8 cellular contexts compared by ENCODE assay signal in the genomic region with DNA sequence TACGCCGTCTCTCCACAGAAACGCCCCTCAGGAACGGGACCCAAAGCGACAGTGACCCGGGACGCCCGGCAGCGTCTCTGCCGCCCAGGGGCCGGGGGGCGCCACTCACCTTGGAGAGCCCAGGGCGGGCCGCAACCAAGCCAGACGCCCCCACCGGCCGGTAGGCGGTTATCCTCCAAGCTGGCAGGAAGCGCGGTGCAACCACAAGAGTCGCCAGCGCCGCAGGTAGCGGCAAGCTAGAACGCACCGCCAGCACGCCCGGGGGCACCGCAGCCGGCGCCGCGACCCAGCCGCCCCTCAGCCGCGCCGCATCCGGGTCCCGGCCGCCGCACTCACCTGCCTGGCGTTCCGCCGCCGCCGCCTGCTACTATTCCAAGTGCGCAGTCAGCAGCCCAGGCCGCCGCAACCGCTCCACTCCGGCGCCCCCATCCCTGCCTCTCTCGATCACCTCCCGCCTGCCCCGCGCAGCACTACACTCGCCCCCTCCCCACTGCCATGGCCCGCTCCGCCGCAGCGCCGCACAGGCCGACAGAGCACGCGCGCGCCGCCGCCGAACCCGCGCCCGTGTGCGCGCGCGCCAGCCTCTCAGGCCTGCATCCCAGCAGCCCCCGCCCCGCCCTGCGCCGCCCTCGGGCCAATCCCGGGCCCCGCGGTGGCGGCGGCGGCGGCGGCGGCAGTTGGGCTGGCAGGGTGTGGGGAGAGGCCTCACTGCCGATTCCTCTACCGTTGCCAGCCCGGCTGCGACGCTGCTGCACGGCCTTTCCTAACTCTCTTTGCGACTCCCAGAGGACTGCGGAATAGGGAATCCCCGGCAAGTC. TPM values are rescaled to one million over a fixed set of nuclear protein-coding genes. Genes with fewer than 3 reads are reported as not detected.
A peak's percentile ranks its signal among the peaks of the same experiment; 100 is the strongest.
DNase-seq lines count a peak whose midpoint lies in the region; ATAC-seq and TF ChIP-seq lines count a peak whose summit lies in the region.

A gene (minus strand): TSS at position 570 of the 818 bp plus-strand sequence. CDS start 75,585 bp downstream, outside the sequence.

- H3K56ac ChIP-seq in IMR-90 (ENCODE audit: extremely low read depth, insufficient read depth, low read length), result peak within 1 kb of the TSS; percentile 98

- peak within 1 kb of the TSS; percentile 98 for H3K4ac ChIP-seq in IMR-90 (ENCODE audit: low read depth, low read length)

- dilution Hi-C loops in IMR-90 (cut with HindIII; ENCODE audit: low sequenced_read_pairs, unreplicated experiment), result no loop called here

- ATAC-seq in GM21447 (IDR thresholded peaks at IDR 0.05; ENCODE audit: unreplicated experiment) (peak; percentile 83), IMR-90 (ENCODE audit: low read depth) (peak; percentile 97)

- peak within 1 kb of the TSS; percentile 85 for H3K9ac ChIP-seq in IMR-90 (ENCODE audit: low read depth, low read length)

- in situ Hi-C loops in IMR-90 (cut with MboI; ENCODE audit: low sequenced_read_pairs), result no loop called here

- H4K5ac ChIP-seq in IMR-90 (ENCODE audit: low read depth, low read length), result peak within 1 kb of the TSS; percentile 56

- no peaks in the 10 kb centered on the region for H3K27me3 ChIP-seq in IMR-90 (ENCODE audit: control insufficient read depth, insufficient read depth, low read length)

- peaks cover 1% of the 10 kb centered on the region; the same call in 1 of the 2 replicates for H3K4me1 ChIP-seq in IMR-90 (ENCODE audit: control insufficient read depth, insufficient read depth, low read length)

- TF ChIP-seq CTCF in IMR-90 (conservative IDR thresholded peaks at IDR 0.05; ENCODE audit: low read depth, low read length), result peak; percentile 15; the same call in 1 of the 2 replicates
- TF ChIP-seq CTCF in epithelial cell of proximal tubule (conservative IDR thresholded peaks at IDR 0.05; ENCODE audit: low read depth, low read length), result no peak

- H3K36me3 ChIP-seq in IMR-90 (ENCODE audit: control insufficient read depth, insufficient read depth, low read length), result no peaks in the 10 kb centered on the region; the same call in 1 of the 2 replicates

- H2BK15ac ChIP-seq in IMR-90 (ENCODE audit: low read depth, low read length), result peak within 1 kb of the TSS; percentile 90; the same call in 1 of the 3 replicates

- CTCF ChIA-PET in IMR-90 (lab: Yijun Ruan, JAX), result no interaction called here

- H4K8ac ChIP-seq in IMR-90 (ENCODE audit: low read depth in 2 of 2, low read length in 2 of 2), result peak within 1 kb of the TSS; percentile 94 to 95

- peak within 1 kb of the TSS; percentile 64 for H2BK5ac ChIP-seq in IMR-90 (ENCODE audit: low read depth, low read length, poor library complexity, severe bottlenecking)

- H3K4me3 ChIP-seq in IMR-90 (ENCODE audit: insufficient read depth, low read depth, low read length) (peak within 1 kb of the TSS; percentile 85), epithelial cell of proximal tubule (ENCODE audit: low read depth, low read length) (peak within 1 kb of the TSS; percentile 66)

- TF ChIP-seq POLR2A in IMR-90 (IDR thresholded peaks at IDR 0.05; ENCODE audit: low read depth, low read length), result peak; percentile 70

- 0 out of 2 replicates have a peak within 1 kb of the TSS, but pooled peaks have one; percentile 1 for H2AK5ac ChIP-seq in IMR-90 (ENCODE audit: low read depth, low read length)

- POLR2A ChIA-PET in IMR-90 (lab: Charles Lee; ENCODE audit: unreplicated experiment), result no interaction called here

- no peaks in the 10 kb centered on the region for H3K9me3 ChIP-seq in IMR-90 (ENCODE audit: control insufficient read depth, insufficient read depth, low read length)

- no TSS peak for BruUV-seq in IMR-90 (replicated peaks; lab: Mats Ljungman, UMichigan)

- H4K20me1 ChIP-seq in IMR-90 (ENCODE audit: insufficient read depth, low read length), result no peaks in the 10 kb centered on the region; the same call in 1 of the 2 replicates

- H3K23ac ChIP-seq in IMR-90 (ENCODE audit: low read depth, low read length), result peak within 1 kb of the TSS; percentile 95

- peak within 1 kb of the TSS; percentile 93 for H2AK9ac ChIP-seq in IMR-90 (replicated peaks; ENCODE audit: low read depth, low read length, poor library complexity)

- peak within 1 kb of the TSS; percentile 83 for H3K27ac ChIP-seq in IMR-90 (ENCODE audit: insufficient read depth, low read length)

- H3K4me2 ChIP-seq in IMR-90 (ENCODE audit: low read depth, low read length), result peak within 1 kb of the TSS; percentile 99

- peak within 1 kb of the TSS; percentile 93 for H2AFZ ChIP-seq in IMR-90 (replicated peaks; ENCODE audit: low read length, poor library complexity)

- peaks cover 17 to 38% of the 10 kb centered on the region in 2 experiments for H3K79me1 ChIP-seq in IMR-90 (ENCODE audit: low read depth in 1 of 2, low read length in 2 of 2)

- peak within 1 kb of the TSS; percentile 22 for H3K18ac ChIP-seq in IMR-90 (ENCODE audit: low read depth, low read length)

- intact Hi-C loops in IMR-90 (cut with micrococcal nuclease), result loop anchor here (1.0 to 10.0 kb wide), 3 partner anchors 81 to 240 kb away; a partner anchor contains a TSS

- peaks cover 3% of the 10 kb centered on the region; the same call in 1 of the 2 replicates for H3K9me1 ChIP-seq in IMR-90 (ENCODE audit: insufficient read depth, low read length)

- peak within 1 kb of the TSS; percentile 99 for H3K14ac ChIP-seq in IMR-90 (replicated peaks; ENCODE audit: low read depth, low read length)

- H2BK120ac ChIP-seq in IMR-90 (ENCODE audit: low read depth, low read length), result peak within 1 kb of the TSS; percentile 87

- WGBS in IMR-90 (ENCODE audit: extremely low coverage in 2 of 2, insufficient read length in 1 of 2), 2 experiments, result 0% methylated on average over 30 of the region's 100 CpGs; no CpG with 5 or more reads in 1 of the 2 experiments

- 0 out of 2 replicates have a peak within 1 kb of the TSS, but pooled peaks have one; percentile 30 for H2BK20ac ChIP-seq in IMR-90 (ENCODE audit: low read depth, low read length)

- H4K91ac ChIP-seq in IMR-90 (ENCODE audit: insufficient read depth, low read depth, low read length), result peak within 1 kb of the TSS; percentile 94

- DNase-seq in DMS 273 (lab: John Stamatoyannopoulos, UW; ENCODE audit: unreplicated experiment) (peak; percentile 98), IMR-90 (peak; percentile 62), OCI-M1 (lab: John Stamatoyannopoulos, UW) (peak; percentile 96), epithelial cell of proximal tubule (ENCODE audit: low read depth) (no peak), myocyte (ENCODE audit: low read depth) (peak; percentile 90)
- DNase-seq in activated T-cell treated with anti-CD3 and anti-CD28 coated beads, Interleukin-2, amount 50 U/mL, for 1 hour, result peak; percentile 89
- DNase-seq in stimulated activated CD8-positive, alpha-beta memory T cell treated with anti-CD3 and anti-CD28 coated beads, Interleukin-7, amount 100 ng/mL, for 48 hours (ENCODE audit: extremely low read depth in 1 of 2, low read depth in 1 of 2), result peak; percentile 71 to 80

- no peak for TF ChIP-seq RAD21 in IMR-90 (IDR thresholded peaks at IDR 0.05; ENCODE audit: low read length)

TF ChIP-seq in IMR-90, 13 proteins besides CTCF, POLR2A, EP300 and RAD21:
- no peak for TF ChIP-seq MAFK (IDR thresholded peaks at IDR 0.05; ENCODE audit: low read depth, low read length)
- peak; percentile 47; the same call in 1 of the 2 replicates for TF ChIP-seq MXI1 (IDR thresholded peaks at IDR 0.05; ENCODE audit: borderline replicate concordance, low read depth, low read length)
- TF ChIP-seq MAZ (IDR thresholded peaks at IDR 0.05; ENCODE audit: borderline replicate concordance, low read depth, low read length), result peak; percentile 87; the same call in 1 of the 2 replicates
- TF ChIP-seq, protein P1, sequence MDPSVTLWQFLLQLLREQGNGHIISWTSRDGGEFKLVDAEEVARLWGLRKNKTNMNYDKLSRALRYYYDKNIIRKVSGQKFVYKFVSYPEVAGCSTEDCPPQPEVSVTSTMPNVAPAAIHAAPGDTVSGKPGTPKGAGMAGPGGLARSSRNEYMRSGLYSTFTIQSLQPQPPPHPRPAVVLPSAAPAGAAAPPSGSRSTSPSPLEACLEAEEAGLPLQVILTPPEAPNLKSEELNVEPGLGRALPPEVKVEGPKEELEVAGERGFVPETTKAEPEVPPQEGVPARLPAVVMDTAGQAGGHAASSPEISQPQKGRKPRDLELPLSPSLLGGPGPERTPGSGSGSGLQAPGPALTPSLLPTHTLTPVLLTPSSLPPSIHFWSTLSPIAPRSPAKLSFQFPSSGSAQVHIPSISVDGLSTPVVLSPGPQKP (IDR thresholded peaks at IDR 0.05; ENCODE audit: borderline replicate concordance, low read depth, low read length), result no peak
TF ChIP-seq in IMR-90: peak in this region for 2.

RNA-seq across cellular contexts. Expression of the gene that starts here (rescaled TPM):
- total RNA-seq in IMR-90 (2012; rRNA removed) (6.3 and 7.5 TPM in 2 replicates), epithelial cell of proximal tubule (8.8 and 9.1 TPM in 2 replicates), myocyte (5.1 and 5.6 TPM in 2 replicates)
- polyA plus RNA-seq in IMR-90 (2012; rRNA removed), result 5.2 and 6.8 TPM in 2 replicates
- 3.1 and 5.1 TPM in 2 replicates for polyA plus RNA-seq in IMR-90 (2012; cell fraction: cytosol; rRNA removed)
- 1.2 and 5.8 TPM in 2 replicates for polyA plus RNA-seq in IMR-90 (2012; cell fraction: nucleus; rRNA removed; ENCODE audit: low replicate concordance)
- 10.5 TPM for polyA plus RNA-seq in myocyte (2012)
